ENCODE assay signal across 18 cellular contexts in the genomic region with DNA sequence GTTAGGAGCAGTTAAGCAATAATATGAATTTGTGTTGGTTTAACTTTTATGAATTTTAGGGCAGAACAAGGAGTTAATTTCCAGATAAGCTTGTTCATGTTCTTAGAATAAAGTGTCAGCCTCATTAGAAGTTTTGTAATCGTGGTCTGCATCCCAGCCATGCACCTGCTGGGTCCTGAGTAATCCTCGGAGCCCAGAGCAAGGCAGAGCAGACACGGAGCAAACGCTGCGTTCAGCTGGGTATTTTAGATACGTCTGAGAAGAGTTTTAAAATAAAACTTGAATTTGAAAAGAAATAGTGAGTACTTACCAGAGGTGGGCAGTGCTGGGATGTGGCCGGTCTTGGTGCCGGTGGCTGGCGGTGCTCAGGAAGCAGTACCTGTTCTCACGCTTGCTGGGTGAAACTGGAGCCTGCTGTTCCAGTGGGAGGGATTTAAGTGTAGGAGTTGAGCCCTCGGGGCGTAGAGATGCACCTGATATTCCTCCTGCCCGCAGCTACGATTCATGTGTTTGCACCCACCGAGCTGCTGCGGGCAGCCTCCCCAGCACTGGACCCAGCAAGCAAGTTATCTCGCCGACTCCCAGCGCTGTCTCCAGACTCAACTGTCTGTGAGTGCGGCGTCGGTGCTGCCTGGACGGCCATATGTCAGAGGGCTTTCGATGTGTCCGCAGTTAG. TPM values are rescaled to one million over a fixed set of nuclear protein-coding genes. Genes with fewer than 3 reads are reported as not detected.
DNase-seq lines count a peak whose midpoint lies in the region; ATAC-seq and TF ChIP-seq lines count a peak whose summit lies in the region.
"Had no signal": no experiment of that assay in that cellular context is flagged by ENCODE, and none has a peak within 500 bp of the region (broad histone marks: within the 10 kb centered on the region; RNA-seq: fewer than 3 reads in every experiment).

A gene (minus strand): TSS at position 406 of the 676 bp plus-strand sequence. CDS start 7,568 bp downstream, outside the sequence.

- peak within 1 kb of the TSS; percentile 54 to 72 (median 68) for H3K4me3 Mint-ChIP-seq in nephron
- no peak within 1 kb of the TSS for H3K4me3 Mint-ChIP-seq in activated CD4-positive, alpha-beta T cell treated with anti-CD3 and anti-CD28 coated beads, Interleukin-2, amount 10 ng/mL, durations not matched to agents 7 days and 5 days
- H3K4me3 Mint-ChIP-seq: activated CD8-positive, alpha-beta T cell treated with anti-CD3 and anti-CD28 coated beads for 36 hours; stimulated activated naive CD8-positive, alpha-beta T cell treated with anti-CD3 and anti-CD28 coated beads, Interleukin-15, Interleukin-2, amounts not matched to agents 100 ng/mL and 50 ng/mL, for 24 hours; T-helper 1 cell treated with Interleukin-12 subunit alpha and Interleukin-12 subunit beta and Interleukin-4 antibody, amounts not matched to agents 30 μg/mL and 1 μg/mL, for 36 hours had no signal

- 88% methylated on average over 16 of the region's 25 CpGs for WGBS in mammary epithelial cell (ENCODE audit: low coverage, missing lambda C conversion rate)

- no peaks in the 10 kb centered on the region for H3K27me3 Mint-ChIP-seq in nephron (ENCODE audit: low read depth)
- H3K27me3 Mint-ChIP-seq in activated CD4-positive, alpha-beta T cell treated with anti-CD3 and anti-CD28 coated beads, Interleukin-2, amount 10 ng/mL, durations not matched to agents 7 days and 5 days = no peaks in the 10 kb centered on the region
- H3K27me3 Mint-ChIP-seq: activated CD8-positive, alpha-beta T cell treated with anti-CD3 and anti-CD28 coated beads for 36 hours; stimulated activated naive CD8-positive, alpha-beta T cell treated with anti-CD3 and anti-CD28 coated beads, Interleukin-15, Interleukin-2, amounts not matched to agents 100 ng/mL and 50 ng/mL, for 24 hours had no signal

- dilution Hi-C loops in mammary epithelial cell (cut with HindIII; ENCODE audit: low sequenced_read_pairs) = loop anchor here (5.0 kb wide), 1 partner anchor 33 kb away; no protein-coding TSS in a partner anchor

- intact Hi-C loops in mammary epithelial cell (cut with micrococcal nuclease) = no loop called here

- H2AFZ ChIP-seq in mammary epithelial cell (ENCODE audit: low read depth, low read length) = peak within 1 kb of the TSS; percentile 53

- H3K4me2 ChIP-seq in mammary epithelial cell (ENCODE audit: insufficient read depth, low read depth, low read length) = peak within 1 kb of the TSS; percentile 48

- no peak for TF ChIP-seq CTCF in mammary epithelial cell (conservative IDR thresholded peaks at IDR 0.05 in 1 of 2, IDR thresholded peaks at IDR 0.05 in 1 of 2; ENCODE audit: extremely low read depth in 1 of 2, insufficient read depth in 1 of 2, low read depth in 1 of 2, low read length in 2 of 2)
- TF ChIP-seq CTCF in nephron (IDR thresholded peaks at IDR 0.05; ENCODE audit: unreplicated experiment in 3 of 3) = no peak

- H3K36me3 ChIP-seq in mammary epithelial cell (ENCODE audit: insufficient read depth, low read length) = no peaks in the 10 kb centered on the region

- BruUV-seq in mammary epithelial cell (replicated peaks; lab: Mats Ljungman, UMichigan) = TSS peak; percentile 7

- in situ Hi-C loops in mammary epithelial cell (cut with MboI; ENCODE audit: low sequenced_read_pairs in 2 of 2) = loop anchor here (5.0 kb wide), 2 partner anchors 33 to 52 kb away; no protein-coding TSS in a partner anchor

- CTCF ChIA-PET in mammary epithelial cell (lab: Charles Lee; ENCODE audit: low non-redundant PET) = no interaction called here
- CTCF ChIA-PET in activated CD4-positive, alpha-beta T cell treated with anti-CD3 and anti-CD28 coated beads, Interleukin-2, amount 10 ng/mL, durations not matched to agents 7 days and 5 days (lab: Charles Lee) = no interaction called here

- no peaks in the 10 kb centered on the region for H3K27me3 ChIP-seq in mammary epithelial cell (ENCODE audit: insufficient read depth, low read length)

- H4K20me1 ChIP-seq in mammary epithelial cell (ENCODE audit: insufficient read depth, low read length) = no peaks in the 10 kb centered on the region

- peaks cover 40% of the 10 kb centered on the region for H3K4me1 Mint-ChIP-seq in nephron
- H3K4me1 Mint-ChIP-seq in activated CD4-positive, alpha-beta T cell treated with anti-CD3 and anti-CD28 coated beads, Interleukin-2, amount 10 ng/mL, durations not matched to agents 7 days and 5 days = peaks cover 6% of the 10 kb centered on the region

- peaks cover 6% of the 10 kb centered on the region for H3K79me2 ChIP-seq in mammary epithelial cell (ENCODE audit: insufficient read depth, low read length)

- no peaks in the 10 kb centered on the region for H3K9me3 ChIP-seq in mammary epithelial cell (replicated peaks; ENCODE audit: insufficient read depth, low read length)

- no peak for ATAC-seq in HG03159 (IDR thresholded peaks at IDR 0.05; ENCODE audit: unreplicated experiment)
- ATAC-seq: activated CD8-positive, alpha-beta T cell treated with anti-CD3 and anti-CD28 coated beads for 36 hours had no signal

- POLR2A ChIA-PET in activated CD4-positive, alpha-beta T cell treated with anti-CD3 and anti-CD28 coated beads, Interleukin-2, amount 10 ng/mL, durations not matched to agents 7 days and 5 days (lab: Charles Lee) = no interaction called here

- H3K36me3 Mint-ChIP-seq in nephron (ENCODE audit: low read depth) = no peaks in the 10 kb centered on the region
- no peaks in the 10 kb centered on the region for H3K36me3 Mint-ChIP-seq in activated CD4-positive, alpha-beta T cell treated with anti-CD3 and anti-CD28 coated beads, Interleukin-2, amount 10 ng/mL, durations not matched to agents 7 days and 5 days (ENCODE audit: low read depth)

- H3K27ac ChIP-seq in mammary epithelial cell (ENCODE audit: insufficient read depth, low read depth, low read length) (peak within 1 kb of the TSS; percentile 13), caudate nucleus (ENCODE audit: low read depth, low read length) (no peak within 1 kb of the TSS)

- DNase-seq in NCI-H1417 (lab: John Stamatoyannopoulos, UW) = peak in 2 of 3 experiments; percentile 22 to 88
- no peak for DNase-seq in NCI-H1417 treated with DMSO at 0.1 percent for 48 hours (lab: John Stamatoyannopoulos, UW)
- peak; percentile 74 for DNase-seq in mammary epithelial cell
- peak; percentile 72 for DNase-seq in ureter (ENCODE audit: low spot score)
- no peak for DNase-seq in caudate nucleus (lab: John Stamatoyannopoulos, UW)
- no peak for DNase-seq in activated CD4-positive, alpha-beta T cell treated with anti-CD3 and anti-CD28 coated beads, Interleukin-2, amount 10 ng/mL, durations not matched to agents 7 days and 5 days
- DNase-seq: activated CD8-positive, alpha-beta T cell treated with anti-CD3 and anti-CD28 coated beads for 36 hours; activated naive CD4-positive, alpha-beta T cell treated with Interleukin-2 at 50 U/mL for 16 hours; foreskin fibroblast; GOT3; NCI-H1092 treated with DMSO at 0.1 percent for 48 hours; occipital lobe; stimulated activated CD4-positive, alpha-beta T cell treated with anti-CD3 and anti-CD28 coated beads, Interleukin-4, amount 100 ng/mL, for 24 hours had no signal

- peaks cover 38% of the 10 kb centered on the region for H3K4me1 ChIP-seq in mammary epithelial cell (ENCODE audit: insufficient read depth, low read length)

- peak within 1 kb of the TSS; percentile 71 to 91 (median 82) for H3K27ac Mint-ChIP-seq in nephron
- H3K27ac Mint-ChIP-seq in activated CD4-positive, alpha-beta T cell treated with anti-CD3 and anti-CD28 coated beads, Interleukin-2, amount 10 ng/mL, durations not matched to agents 7 days and 5 days = no peak within 1 kb of the TSS
- H3K27ac Mint-ChIP-seq: activated CD8-positive, alpha-beta T cell treated with anti-CD3 and anti-CD28 coated beads for 36 hours; stimulated activated naive CD8-positive, alpha-beta T cell treated with anti-CD3 and anti-CD28 coated beads, Interleukin-15, Interleukin-2, amounts not matched to agents 100 ng/mL and 50 ng/mL, for 24 hours; T-helper 1 cell treated with Interleukin-12 subunit alpha and Interleukin-12 subunit beta and Interleukin-4 antibody, amounts not matched to agents 30 μg/mL and 1 μg/mL, for 36 hours had no signal

- H3K4me3 ChIP-seq in mammary epithelial cell (replicated peaks in 1 of 3; ENCODE audit: insufficient read depth in 1 of 3, low read depth in 2 of 3, low read length in 3 of 3) = no peak within 1 kb of the TSS

- peak within 1 kb of the TSS; percentile 24 for H3K9ac ChIP-seq in mammary epithelial cell (ENCODE audit: insufficient read depth, low read length)

- no peaks in the 10 kb centered on the region for H3K9me3 Mint-ChIP-seq in nephron
- no peaks in the 10 kb centered on the region for H3K9me3 Mint-ChIP-seq in activated CD4-positive, alpha-beta T cell treated with anti-CD3 and anti-CD28 coated beads, Interleukin-2, amount 10 ng/mL, durations not matched to agents 7 days and 5 days
- H3K9me3 Mint-ChIP-seq: activated CD8-positive, alpha-beta T cell treated with anti-CD3 and anti-CD28 coated beads for 36 hours; stimulated activated naive CD8-positive, alpha-beta T cell treated with anti-CD3 and anti-CD28 coated beads, Interleukin-15, Interleukin-2, amounts not matched to agents 100 ng/mL and 50 ng/mL, for 24 hours; T-helper 1 cell treated with Interleukin-12 subunit alpha and Interleukin-12 subunit beta and Interleukin-4 antibody, amounts not matched to agents 30 μg/mL and 1 μg/mL, for 36 hours had no signal

RNA-seq across cellular contexts. Expression of the gene that starts here (rescaled TPM):
- total RNA-seq in mammary epithelial cell = 1 to 10 TPM in 1 of 2 donors, under 1 TPM in 1; 0.33 to 1.1 TPM
- polyA plus RNA-seq in mammary epithelial cell = 0.23 TPM
- polyA minus RNA-seq in mammary epithelial cell = 3.4 TPM
- total RNA-seq in ureter = 19.3 TPM
- total RNA-seq in activated CD4-positive, alpha-beta T cell treated with anti-CD3 and anti-CD28 coated beads, Interleukin-2, amount 10 ng/mL, durations not matched to agents 7 days and 5 days = not detected
- total RNA-seq: A172; activated CD8-positive, alpha-beta T cell treated with anti-CD3 and anti-CD28 coated beads for 36 hours; occipital lobe had no signal

Comparison
In these comparisons a context has a peak if more than half of its experiments do, and no peak if none do; other contexts are left out.
1. DNase-seq: peak in NCI-H1417 (2 of 3), mammary epithelial cell (single experiment) and ureter (single experiment); none in NCI-H1417 treated with DMSO at 0.1 percent for 48 hours (single experiment), caudate nucleus (0 of 61) and activated CD4-positive, alpha-beta T cell treated with anti-CD3 and anti-CD28 coated beads, Interleukin-2, amount 10 ng/mL, durations not matched to agents 7 days and 5 days (single experiment).